ENCODE assay signal across 29 cellular contexts in the genomic region with DNA sequence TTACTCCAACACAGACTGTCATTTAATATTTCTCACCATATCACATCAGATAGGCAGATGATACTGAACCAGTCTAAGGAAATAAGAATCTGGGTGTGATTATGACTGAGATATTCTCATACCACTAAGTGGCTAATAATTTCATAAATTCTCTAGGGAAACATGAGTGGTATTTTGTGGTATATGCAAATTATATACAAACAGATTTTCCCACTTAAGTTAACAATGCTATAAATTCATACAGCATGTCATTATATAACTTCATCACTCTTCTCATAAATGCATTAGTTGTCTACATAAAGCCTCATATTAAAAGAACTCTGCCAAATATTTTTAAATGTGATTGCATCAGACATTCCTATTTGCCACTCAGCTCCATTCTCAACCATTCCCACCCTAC.
"Had no signal": no experiment of that assay in that cellular context is flagged by ENCODE, and none has a peak within 500 bp of the region (broad histone marks: within the 10 kb centered on the region; RNA-seq: fewer than 3 reads in every experiment).

No MANE protein-coding gene starts in this region.

- H3K27me3 ChIP-seq: colonic mucosa, esophagus squamous epithelium, foreskin keratinocyte, heart right ventricle, left lung, ovary, uterus had no signal

- H3K4me3 ChIP-seq: colonic mucosa, esophagus squamous epithelium, heart right ventricle, left lung, lung, ovary, prostate gland, uterus had no signal

- ATAC-seq: activated naive CD8-positive, alpha-beta T cell treated with anti-CD3 and anti-CD28 coated beads, Interleukin-2, amount 50 U/mL, for 24 hours; activated T-helper 17 cell treated with anti-CD3 and anti-CD28 coated beads, Interleukin-2, amount 50 U/mL, for 72 hours; foreskin keratinocyte; heart right ventricle; left lung; naive thymus-derived CD4-positive, alpha-beta T cell; sciatic nerve; stimulated activated memory B cell treated with anti-CD40 and anti-IgM and Interleukin-4, amounts not matched to agents 10 μg/mL and 1 μg/mL and 100 μg/mL, for 72 hours; stimulated activated naive CD8-positive, alpha-beta T cell treated with anti-CD3 and anti-CD28 coated beads, Interleukin-15, amount 100 ng/mL, for 72 hours had no signal

- H3K27ac ChIP-seq: colonic mucosa, epithelial cell of prostate, esophagus squamous epithelium, foreskin keratinocyte, heart right ventricle, left lung, ovary, prostate gland, uterus had no signal

- DNase-seq: activated CD4-positive, alpha-beta memory T cell treated with anti-CD3 and anti-CD28 coated beads, Interleukin-2, amount 10 ng/mL, durations not matched to agents 7 days and 5 days; activated CD4-positive, alpha-beta T cell treated with anti-CD3 and anti-CD28 coated beads, Interleukin-2, amount 10 ng/mL, durations not matched to agents 7 days and 5 days; activated CD4-positive, CD25-positive, alpha-beta regulatory T cell treated with anti-CD3 and anti-CD28 coated beads, Interleukin-2, amount 50 U/mL, for 72 hours; activated CD8-positive, alpha-beta memory T cell treated with anti-CD3 and anti-CD28 coated beads, Interleukin-2, amount 50 U/mL, for 48 hours; activated gamma-delta T cell treated with Interleukin-2 at 50 U/mL for 16 hours; activated naive CD8-positive, alpha-beta T cell treated with anti-CD3 and anti-CD28 coated beads, Interleukin-2, amount 50 U/mL, for 24 hours; activated T-cell treated with anti-CD3 and anti-CD28 coated beads, Interleukin-2, amount 50 U/mL, for 24 hours; colonic mucosa; effector CD8-positive, alpha-beta T cell; esophagus squamous epithelium; foreskin keratinocyte; heart right ventricle; left lung; naive thymus-derived CD4-positive, alpha-beta T cell; ovary; retina; small intestine; stimulated activated CD4-positive, alpha-beta T cell treated with anti-CD3 and anti-CD28 coated beads, Interleukin-4, amount 100 ng/mL, for 24 hours; stimulated activated CD8-positive, alpha-beta memory T cell treated with anti-CD3 and anti-CD28 coated beads, Interleukin-4, amount 100 ng/mL, for 48 hours; stimulated activated naive CD8-positive, alpha-beta T cell treated with anti-CD3 and anti-CD28 coated beads, Interleukin-15, amount 100 ng/mL, for 72 hours; substantia nigra; T-helper 2 cell; uterus had no signal

- H3K9me3 ChIP-seq: colonic mucosa, esophagus squamous epithelium, left lung, ovary, prostate gland, uterus had no signal

- H3K36me3 ChIP-seq: colonic mucosa, esophagus squamous epithelium, heart right ventricle, left lung, ovary, prostate gland, uterus had no signal

- H3K4me1 ChIP-seq: colonic mucosa, esophagus squamous epithelium, foreskin keratinocyte, left lung, prostate gland, uterus had no signal
